ENCODE assay signal across 1 cellular context in the genomic region with DNA sequence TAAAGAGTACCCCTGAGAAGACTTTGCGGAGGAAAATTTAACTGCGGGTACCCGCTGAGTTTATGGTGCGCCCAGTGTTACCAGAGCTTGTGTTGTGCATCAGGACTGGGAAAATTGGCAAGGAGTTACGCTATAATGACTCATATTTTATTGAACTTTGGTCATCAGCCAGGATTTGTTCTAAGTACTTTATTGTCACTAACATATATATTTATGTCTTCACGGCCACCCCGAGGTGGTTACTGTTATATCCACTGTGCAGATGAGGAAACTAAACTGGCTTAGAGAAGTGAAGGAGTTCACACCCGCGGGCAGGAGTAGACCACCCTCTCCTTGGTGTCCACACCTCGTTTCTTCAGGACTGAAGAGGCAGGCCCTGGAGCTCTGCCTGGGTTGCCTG.
TF ChIP-seq lines count a peak whose summit lies in the region.

No MANE protein-coding gene starts in this region.

TF ChIP-seq in H1, 55 proteins besides CTCF, POLR2A, EP300 and RAD21:
- TF ChIP-seq BCL11A (IDR thresholded peaks at IDR 0.05; ENCODE audit: low read depth in 2 of 2, low read length in 2 of 2) (no peak), NRF1 (IDR thresholded peaks at IDR 0.05; ENCODE audit: low read depth, low read length) (no peak), HDAC6 (IDR thresholded peaks at IDR 0.05; ENCODE audit: low read depth, low read length) (no peak), SRF (IDR thresholded peaks at IDR 0.05; ENCODE audit: low read depth, low read length) (no peak), SIN3A (conservative IDR thresholded peaks at IDR 0.05 in 1 of 2, IDR thresholded peaks at IDR 0.05 in 1 of 2; ENCODE audit: low read depth in 1 of 2, low read length in 2 of 2) (no peak), ASH2L (IDR thresholded peaks at IDR 0.05; ENCODE audit: low read length) (no peak), SP1 (IDR thresholded peaks at IDR 0.05; ENCODE audit: low read depth, low read length) (no peak), SIRT6 (IDR thresholded peaks at IDR 0.05; ENCODE audit: low read length) (no peak), BACH1 (IDR thresholded peaks at IDR 0.05; ENCODE audit: low read length) (no peak), NANOG (IDR thresholded peaks at IDR 0.05; ENCODE audit: insufficient read depth, low read depth, low read length, poor library complexity, severe bottlenecking) (no peak), KDM5A (IDR thresholded peaks at IDR 0.05; ENCODE audit: low read length) (no peak), TEAD4 (IDR thresholded peaks at IDR 0.05; ENCODE audit: low read depth, low read length) (no peak), CHD2 (IDR thresholded peaks at IDR 0.05; ENCODE audit: low read length) (no peak), CREB1 (IDR thresholded peaks at IDR 0.05) (no peak), GABPA (IDR thresholded peaks at IDR 0.05; ENCODE audit: borderline replicate concordance, insufficient read depth, low read length) (no peak), RFX5 (IDR thresholded peaks at IDR 0.05; ENCODE audit: borderline replicate concordance, low read depth, low read length) (no peak), RBBP5 (IDR thresholded peaks at IDR 0.05; ENCODE audit: borderline replicate concordance, low read depth, low read length) (no peak)
- TF ChIP-seq, protein P1, sequence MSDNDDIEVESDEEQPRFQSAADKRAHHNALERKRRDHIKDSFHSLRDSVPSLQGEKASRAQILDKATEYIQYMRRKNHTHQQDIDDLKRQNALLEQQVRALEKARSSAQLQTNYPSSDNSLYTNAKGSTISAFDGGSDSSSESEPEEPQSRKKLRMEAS (IDR thresholded peaks at IDR 0.05), result no peak
- TF ChIP-seq, protein P2, sequence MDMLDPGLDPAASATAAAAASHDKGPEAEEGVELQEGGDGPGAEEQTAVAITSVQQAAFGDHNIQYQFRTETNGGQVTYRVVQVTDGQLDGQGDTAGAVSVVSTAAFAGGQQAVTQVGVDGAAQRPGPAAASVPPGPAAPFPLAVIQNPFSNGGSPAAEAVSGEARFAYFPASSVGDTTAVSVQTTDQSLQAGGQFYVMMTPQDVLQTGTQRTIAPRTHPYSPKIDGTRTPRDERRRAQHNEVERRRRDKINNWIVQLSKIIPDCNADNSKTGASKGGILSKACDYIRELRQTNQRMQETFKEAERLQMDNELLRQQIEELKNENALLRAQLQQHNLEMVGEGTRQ (IDR thresholded peaks at IDR 0.05; ENCODE audit: low read length), result no peak
